Comparison of ENCODE assay signal across 13 cellular contexts in genomic region chr5:10289353-10289752, GRCh38. TPM values are rescaled to one million over a fixed set of nuclear protein-coding genes. Genes with fewer than 3 reads are reported as not detected.
DNase-seq lines count a peak whose midpoint lies in the region; ATAC-seq, FAIRE-seq and TF ChIP-seq lines count a peak whose summit lies in the region.
"Had no signal": no experiment of that assay in that cellular context is flagged by ENCODE, and none has a peak within 500 bp of the region (broad histone marks: within the 10 kb centered on the region; RNA-seq: fewer than 3 reads in every experiment).

No MANE protein-coding gene starts in this region.

- intact Hi-C loops in left cardiac atrium (cut with DNase I), result loop anchor here in 1 of 2 donors (10.0 kb wide), 1 partner anchor 135 kb away; no protein-coding TSS in a partner anchor

- ATAC-seq in left cardiac atrium (peak; percentile 83 to 89), thoracic aorta (ENCODE audit: insufficient number of reproducible peaks, low FRiP score, low read depth) (no peak), HG03457 (IDR thresholded peaks at IDR 0.05; ENCODE audit: unreplicated experiment) (no peak)

- H3K4me3 ChIP-seq in Peyer's patch (peak overlapping the region in 1 of 4 donors; percentile 25), thoracic aorta (peak overlapping the region; percentile 21)
- H3K4me3 ChIP-seq: hepatocyte, SJSA1 had no signal

- H3K9me3 ChIP-seq in Peyer's patch (no peaks in the 10 kb centered on the region), thoracic aorta (no peaks in the 10 kb centered on the region)
- H3K9me3 ChIP-seq: SJSA1 had no signal

- H3K27ac ChIP-seq in Peyer's patch (peak overlapping the region in 3 of 4 donors; percentile 64 to 90 (median 89)), thoracic aorta (peak overlapping the region; percentile 31 to 33)
- H3K27ac ChIP-seq: hepatocyte, SJSA1 had no signal

- DNase-seq in NCI-H748 (lab: John Stamatoyannopoulos, UW; ENCODE audit: unreplicated experiment) (peak; percentile 79), NCI-H748 treated with DMSO at 0.1 percent for 48 hours (lab: John Stamatoyannopoulos, UW) (no peak), Peyer's patch (peak in 2 of 3 donors; percentile 72 to 81), left cardiac atrium (no peak), thoracic aorta (ENCODE audit: low spot score) (no peak), RCC 7860 (ENCODE audit: low spot score) (no peak)
- no peak for DNase-seq in stimulated activated naive CD4-positive, alpha-beta T cell treated with Interleukin-2 at 50 U/mL for 16 hours (lab: John Stamatoyannopoulos, UW)
- DNase-seq: activated CD8-positive, alpha-beta memory T cell treated with anti-CD3 and anti-CD28 coated beads for 24 hours; H9; occipital lobe had no signal

- TF ChIP-seq CTCF in Peyer's patch (IDR thresholded peaks at IDR 0.05) (peak in 3 of 6 experiments; percentile 30 to 48 (median 45)), thoracic aorta (IDR thresholded peaks at IDR 0.05) (peak; percentile 15)

- TF ChIP-seq POLR2A in Peyer's patch (IDR thresholded peaks at IDR 0.05), result peak in 1 of 2 donors; percentile 68

- no peaks in the 10 kb centered on the region for H3K27me3 ChIP-seq in Peyer's patch
- H3K27me3 ChIP-seq in thoracic aorta (replicated peaks; ENCODE audit: insufficient read depth), result no peaks in the 10 kb centered on the region
- H3K27me3 ChIP-seq: hepatocyte, SJSA1 had no signal

- H3K4me1 ChIP-seq in Peyer's patch (peaks cover 0 to 24% (median 2%) of the 10 kb centered on the region in 4 donors), thoracic aorta (ENCODE audit: control insufficient read depth in 1 of 2, low read depth in 2 of 2) (peaks cover 0 to 14% of the 10 kb centered on the region in 2 donors)

- no peak for FAIRE-seq in RCC 7860 (lab: Jason Lieb, UNC)

- H3K36me3 ChIP-seq in Peyer's patch (peaks cover 0 to 24% (median 0%) of the 10 kb centered on the region in 3 donors), thoracic aorta (peaks cover 4% of the 10 kb centered on the region)
- H3K36me3 ChIP-seq: SJSA1 had no signal

RNA-seq across cellular contexts. Expression of gene CMBL, which starts 18.3 kb away (rescaled TPM):
- 100 to 1,000 TPM in 3 of 4 donors, 10 to 100 TPM in 1; 17.3 to 166 (median 120) TPM for total RNA-seq in Peyer's patch
- 10 to 100 TPM; 23.9 to 39.5 TPM for total RNA-seq in left cardiac atrium
- total RNA-seq in thoracic aorta, result 1 to 10 TPM; 3.4 to 7.8 TPM

RNA-seq across cellular contexts. Expression of gene CCT5, which starts 39.3 kb away (rescaled TPM):
- 100 to 1,000 TPM in 1 of 4 donors, 10 to 100 TPM in 3; 61.9 to 113 (median 81.0) TPM for total RNA-seq in Peyer's patch
- total RNA-seq in left cardiac atrium, result 100 to 1,000 TPM; 106 to 117 TPM
- total RNA-seq in thoracic aorta, result 100 to 1,000 TPM; 110 to 135 TPM

RNA-seq across cellular contexts. Expression of gene ATPSCKMT, which starts 39.7 kb away (rescaled TPM):
- 10 to 100 TPM; 14.9 to 25.6 (median 21.3) TPM for total RNA-seq in Peyer's patch
- 10 to 100 TPM; 10.6 to 19.3 TPM for total RNA-seq in left cardiac atrium
- total RNA-seq in thoracic aorta, result 1 to 10 TPM; 5.1 to 6.2 TPM

Comparison
In these comparisons a context has a peak if more than half of its experiments do, and no peak if none do; other contexts are left out.
1. DNase-seq: peak in NCI-H748 (single experiment) and Peyer's patch (2 of 3); none in NCI-H748 treated with DMSO at 0.1 percent for 48 hours (single experiment), left cardiac atrium (single experiment), thoracic aorta (single experiment), stimulated activated naive CD4-positive, alpha-beta T cell treated with Interleukin-2 at 50 U/mL for 16 hours (single experiment) and RCC 7860 (single experiment).
2. ATAC-seq: peak in left cardiac atrium (2 of 2); none in thoracic aorta (single experiment) and HG03457 (single experiment).